Comparison of ENCODE assay signal across 1 cellular context in the genomic region with DNA sequence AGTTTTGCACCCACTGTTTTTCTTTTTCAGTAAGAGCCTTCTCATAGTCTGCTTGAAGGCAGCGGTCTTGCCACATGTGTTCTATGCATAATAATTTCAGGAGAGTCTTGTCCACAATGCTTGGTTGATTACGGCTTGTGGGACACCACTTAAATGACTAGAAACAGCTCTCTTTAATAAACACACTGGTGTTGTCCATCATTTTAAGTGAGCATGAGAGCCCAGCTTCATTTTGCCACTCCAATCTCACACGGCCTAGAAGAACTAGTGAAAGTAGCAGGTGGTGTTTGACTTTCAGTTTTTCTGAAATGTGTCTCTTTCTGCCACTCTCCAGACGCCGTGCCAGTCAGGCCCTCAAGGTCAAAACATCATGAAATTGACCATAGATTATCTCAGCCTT.
TF ChIP-seq lines count a peak whose summit lies in the region.

No MANE protein-coding gene starts in this region.

TF ChIP-seq in WTC11, 78 proteins besides CTCF, POLR2A, EP300 and RAD21 (continued from another document):
- TF ChIP-seq, protein P1, sequence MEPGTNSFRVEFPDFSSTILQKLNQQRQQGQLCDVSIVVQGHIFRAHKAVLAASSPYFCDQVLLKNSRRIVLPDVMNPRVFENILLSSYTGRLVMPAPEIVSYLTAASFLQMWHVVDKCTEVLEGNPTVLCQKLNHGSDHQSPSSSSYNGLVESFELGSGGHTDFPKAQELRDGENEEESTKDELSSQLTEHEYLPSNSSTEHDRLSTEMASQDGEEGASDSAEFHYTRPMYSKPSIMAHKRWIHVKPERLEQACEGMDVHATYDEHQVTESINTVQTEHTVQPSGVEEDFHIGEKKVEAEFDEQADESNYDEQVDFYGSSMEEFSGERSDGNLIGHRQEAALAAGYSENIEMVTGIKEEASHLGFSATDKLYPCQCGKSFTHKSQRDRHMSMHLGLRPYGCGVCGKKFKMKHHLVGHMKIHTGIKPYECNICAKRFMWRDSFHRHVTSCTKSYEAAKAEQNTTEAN (CRISPR knock-in tag; IDR thresholded peaks at IDR 0.05): no peak
- no peak for TF ChIP-seq JUN (CRISPR knock-in tag; IDR thresholded peaks at IDR 0.05)
